Comparison of ENCODE assay signal across 10 cellular contexts in the genomic region with DNA sequence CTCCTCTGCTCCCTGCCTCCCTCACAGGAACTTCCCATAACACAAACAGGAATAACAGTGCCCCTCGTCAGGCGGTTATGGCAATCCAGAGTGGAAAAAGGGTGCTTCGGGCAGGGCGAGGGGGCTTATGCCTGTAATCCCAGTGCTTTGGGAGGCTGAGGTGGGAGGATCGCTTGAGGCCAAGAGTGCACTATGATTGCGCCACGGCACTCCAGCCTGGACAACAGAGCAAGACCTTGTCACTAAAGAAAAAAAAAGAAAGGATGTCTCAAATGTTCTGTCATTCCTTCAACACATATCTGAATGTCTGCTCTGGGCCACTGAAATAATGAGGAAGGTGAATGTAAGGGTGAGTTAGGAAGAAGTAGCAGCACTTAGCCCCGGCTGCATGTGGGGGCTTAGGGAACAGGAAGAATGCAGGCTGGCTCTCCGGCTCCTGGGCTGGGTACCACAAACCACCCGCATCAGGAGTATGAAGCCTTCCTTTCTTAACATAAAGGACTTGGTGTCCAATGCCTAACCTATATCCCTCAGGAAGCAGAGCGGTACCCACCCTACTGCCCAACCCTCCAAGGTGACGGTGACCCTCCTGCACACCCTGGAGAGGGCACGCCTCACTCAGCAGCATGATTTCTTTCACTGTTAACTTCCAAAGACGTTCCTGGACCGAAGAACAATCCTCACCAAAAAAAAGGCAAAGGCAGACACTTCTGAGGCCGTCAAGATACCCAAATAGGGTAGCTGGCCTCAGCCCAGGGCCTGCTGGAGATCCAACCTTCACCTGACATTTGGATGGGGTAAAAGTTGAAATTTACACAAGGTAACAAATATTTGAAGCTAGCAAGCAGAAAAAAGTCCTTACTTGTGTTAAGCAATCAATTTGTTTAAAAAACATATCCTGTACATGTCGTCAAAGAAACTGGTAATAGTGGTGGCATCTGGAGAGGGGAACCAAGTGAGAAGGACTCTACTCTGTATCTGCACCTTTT. TPM values are rescaled to one million over a fixed set of nuclear protein-coding genes. Genes with fewer than 3 reads are reported as not detected.
DNase-seq lines count a peak whose midpoint lies in the region; ATAC-seq, FAIRE-seq and TF ChIP-seq lines count a peak whose summit lies in the region.
"Had no signal": no experiment of that assay in that cellular context is flagged by ENCODE, and none has a peak within 500 bp of the region (broad histone marks: within the 10 kb centered on the region; RNA-seq: fewer than 3 reads in every experiment).

No MANE protein-coding gene starts in this region.

- peaks cover 0 to 5% of the 10 kb centered on the region in 2 experiments; a peak in 2 of 5 replicates for H3K27me3 ChIP-seq in HepG2 (ENCODE audit: control insufficient read depth in 1 of 2, insufficient read depth in 2 of 2, low read length in 2 of 2)
- no peaks in the 10 kb centered on the region for H3K27me3 ChIP-seq in thoracic aorta (replicated peaks; ENCODE audit: insufficient read depth)

- no peaks in the 10 kb centered on the region for H3K9me3 Mint-ChIP-seq in activated CD4-positive, alpha-beta T cell treated with anti-CD3 and anti-CD28 coated beads for 36 hours (ENCODE audit: low read depth)
- no peaks in the 10 kb centered on the region for H3K9me3 Mint-ChIP-seq in activated naive CD4-positive, alpha-beta T cell treated with anti-CD3 and anti-CD28 coated beads, Interleukin-2, amount 50 U/mL, for 72 hours

- TF ChIP-seq RAD21 in HepG2 (CRISPR knock-in tag; IDR thresholded peaks at IDR 0.05): no peak

- peak overlapping the region; percentile 81 for H3K4me3 Mint-ChIP-seq in activated CD4-positive, alpha-beta T cell treated with anti-CD3 and anti-CD28 coated beads for 36 hours

- peak overlapping the region; percentile 75 for H3K27ac Mint-ChIP-seq in activated CD4-positive, alpha-beta T cell treated with anti-CD3 and anti-CD28 coated beads for 36 hours
- peak overlapping the region; percentile 60 to 81 for H3K27ac Mint-ChIP-seq in activated naive CD4-positive, alpha-beta T cell treated with anti-CD3 and anti-CD28 coated beads, Interleukin-2, amount 50 U/mL, for 72 hours

- POLR2A ChIA-PET in activated CD4-positive, alpha-beta T cell treated with anti-CD3 and anti-CD28 coated beads for 36 hours (lab: Charles Lee): interaction anchor here (0.6 to 0.7 kb wide), 2 partner anchors 35 to 112 kb away, joined by 3 to 4 read pairs; no protein-coding TSS in a partner anchor
- POLR2A ChIA-PET in HepG2 (lab: Yijun Ruan, JAX): interaction anchor here (0.6 to 1.0 kb wide), 2 partner anchors 12 to 66 kb away, joined by 3 to 4 read pairs; a partner anchor contains a TSS

- H4K20me1 ChIP-seq in HepG2 (ENCODE audit: insufficient read depth, low read length): peaks cover 11% of the 10 kb centered on the region

- H3K27ac ChIP-seq in HepG2 (ENCODE audit: extremely low read length, insufficient read depth, low read length): peak overlapping the region; percentile 78
- H3K27ac ChIP-seq in thoracic aorta: peak overlapping the region; percentile 85 to 94

- H3K4me1 ChIP-seq in HepG2 (ENCODE audit: insufficient read depth, low read length) (peaks cover 67% of the 10 kb centered on the region), thoracic aorta (ENCODE audit: control insufficient read depth in 1 of 2, low read depth in 2 of 2) (peaks cover 23 to 58% of the 10 kb centered on the region in 2 donors)

- H3K4me2 ChIP-seq in HepG2 (ENCODE audit: low read depth, low read length): peak overlapping the region; percentile 89

- H3K36me3 ChIP-seq in HepG2 (replicated peaks in 1 of 2; ENCODE audit: control insufficient read depth in 1 of 2, insufficient read depth in 2 of 2, low read length in 2 of 2): no peaks in the 10 kb centered on the region
- no peaks in the 10 kb centered on the region for H3K36me3 ChIP-seq in thoracic aorta

- H3K9ac ChIP-seq in HepG2 (ENCODE audit: insufficient read depth, low read depth, low read length): peak overlapping the region; percentile 10; the same call in 1 of the 2 replicates

- H2AFZ ChIP-seq in HepG2 (ENCODE audit: low read length): no peak overlapping the region

- no peak for TF ChIP-seq EP300 in HepG2 (IDR thresholded peaks at IDR 0.05; ENCODE audit: low read depth in 2 of 2, low read length in 2 of 2)
- TF ChIP-seq EP300 in HepG2 (CRISPR knock-in tag; IDR thresholded peaks at IDR 0.05; ENCODE audit: borderline replicate concordance): no peak

- FAIRE-seq in HepG2 (lab: Jason Lieb, UNC): peak; percentile 37
- FAIRE-seq: RCC 7860 had no signal

- no peaks in the 10 kb centered on the region for H3K79me2 ChIP-seq in HepG2 (ENCODE audit: insufficient read depth, low read length)

- H3K36me3 Mint-ChIP-seq in activated CD4-positive, alpha-beta T cell treated with anti-CD3 and anti-CD28 coated beads for 36 hours (ENCODE audit: low read depth): no peaks in the 10 kb centered on the region
- H3K36me3 Mint-ChIP-seq in activated naive CD4-positive, alpha-beta T cell treated with anti-CD3 and anti-CD28 coated beads, Interleukin-2, amount 50 U/mL, for 72 hours: no peaks in the 10 kb centered on the region

- in situ Hi-C loops in HepG2 (cut with HindIII; ENCODE audit: extremely low pct_ligation_motif_present, low pct_unique_long_range_greater_than_20kb): no loop called here

- whole genome bisulfite sequencing in HepG2 (ENCODE audit: low lambda C conversion rate): 63% methylated on average over 14 of the region's 17 CpGs

- no peaks in the 10 kb centered on the region for H3K27me3 Mint-ChIP-seq in activated CD4-positive, alpha-beta T cell treated with anti-CD3 and anti-CD28 coated beads for 36 hours

- BruUV-seq in HepG2 (replicated peaks; lab: Mats Ljungman, UMichigan): no TSS peak

- TF ChIP-seq POLR2A in HepG2 (IDR thresholded peaks at IDR 0.05; ENCODE audit: insufficient read depth in 1 of 2, low read depth in 2 of 2, low read length in 2 of 2): 0 out of 4 replicates have a peak, but pooled peaks of 1 of the 2 experiments have one; percentile 10

- no peaks in the 10 kb centered on the region for H3K9me3 ChIP-seq in HepG2 (ENCODE audit: low read length)
- no peaks in the 10 kb centered on the region for H3K9me3 ChIP-seq in thoracic aorta

- CTCF ChIA-PET in activated CD4-positive, alpha-beta T cell treated with anti-CD3 and anti-CD28 coated beads for 36 hours (lab: Charles Lee): interaction anchor here (0.8 to 1.1 kb wide), 2 partner anchors 14 to 20 kb away, joined by 3 read pairs; no protein-coding TSS in a partner anchor
- CTCF ChIA-PET in HepG2 (lab: Yijun Ruan, JAX; ENCODE audit: low intra/inter-chr PET ratio, low total read pairs): no interaction called here

- peaks cover 41% of the 10 kb centered on the region for H3K4me1 Mint-ChIP-seq in activated CD4-positive, alpha-beta T cell treated with anti-CD3 and anti-CD28 coated beads for 36 hours

- TF ChIP-seq CTCF in HepG2 (CRISPR knock-in tag; IDR thresholded peaks at IDR 0.05): no peak
- TF ChIP-seq CTCF in thoracic aorta (IDR thresholded peaks at IDR 0.05): no peak

- no peak for DNase-seq in activated CD4-positive, alpha-beta T cell treated with anti-CD3 and anti-CD28 coated beads for 36 hours
- DNase-seq in activated CD4-positive, alpha-beta T cell treated with anti-CD3 and anti-CD28 coated beads, Interleukin-2, amount 50 U/mL, for 48 hours: no peak
- no peak for DNase-seq in activated naive CD4-positive, alpha-beta T cell treated with anti-CD3 and anti-CD28 coated beads, Interleukin-2, amount 50 U/mL, for 72 hours (ENCODE audit: low spot score in 2 of 2)
- no peak for DNase-seq in HepG2 (ENCODE audit: low spot score)
- no peak for DNase-seq in thoracic aorta (ENCODE audit: low spot score)
- no peak for DNase-seq in NCI-H524 treated with DMSO at 0.1 percent for 48 hours (lab: John Stamatoyannopoulos, UW)
- no peak for DNase-seq in RPMI8226
- DNase-seq in medulla oblongata (ENCODE audit: extremely low spot score): no peak
- DNase-seq: nucleus accumbens had no signal

- intact Hi-C loops in activated CD4-positive, alpha-beta T cell treated with anti-CD3 and anti-CD28 coated beads for 36 hours (cut with DNase I, micrococcal nuclease): loop anchor here (2.0 to 5.0 kb wide), 2 partner anchors 87 to 1364 kb away; a partner anchor contains a TSS
- intact Hi-C loops in HepG2 (cut with micrococcal nuclease; ENCODE audit: unreplicated experiment): loop anchor here (2.0 kb wide), 1 partner anchor 19 kb away; no protein-coding TSS in a partner anchor

- H3K4me3 ChIP-seq in HepG2 (replicated peaks in 1 of 3; ENCODE audit: insufficient read depth in 1 of 3, low read depth in 2 of 3, low read length in 3 of 3) (peak overlapping the region in 1 of 3 experiments; percentile 66; a peak in 1 of 6 replicates), thoracic aorta (peak overlapping the region; percentile 86)

- ATAC-seq in activated CD4-positive, alpha-beta T cell treated with anti-CD3 and anti-CD28 coated beads for 36 hours: no peak
- no peak for ATAC-seq in activated naive CD4-positive, alpha-beta T cell treated with anti-CD3 and anti-CD28 coated beads, Interleukin-2, amount 50 U/mL, for 72 hours
- no peak for ATAC-seq in HepG2
- ATAC-seq in thoracic aorta (ENCODE audit: insufficient number of reproducible peaks, low FRiP score, low read depth): no peak

RNA-seq across cellular contexts. Expression of a gene that starts 3.8 kb away (rescaled TPM):
- total RNA-seq in activated CD4-positive, alpha-beta T cell treated with anti-CD3 and anti-CD28 coated beads for 36 hours: 10 to 100 TPM; 23.3 to 25.4 TPM
- 10 to 100 TPM; 23.0 to 41.3 TPM for total RNA-seq in activated naive CD4-positive, alpha-beta T cell treated with anti-CD3 and anti-CD28 coated beads, Interleukin-2, amount 50 U/mL, for 72 hours
- 5.9 and 7.0 TPM in 2 replicates for total RNA-seq in HepG2 (2016; rRNA removed; fragmentation: Illumina TruSeq; extraction: Trizol)
- total RNA-seq in HepG2 (2016; cell fraction: cytosol; rRNA removed; fragmentation: Illumina TruSeq; extraction: Trizol; ENCODE audit: low read depth): 2.1 and 2.2 TPM in 2 replicates
- total RNA-seq in HepG2 (2016; cell fraction: insoluble cytoplasmic fraction; rRNA removed; fragmentation: Illumina TruSeq; extraction: Trizol): 5.0 and 7.5 TPM in 2 replicates
- 4.1 and 4.3 TPM in 2 replicates for total RNA-seq in HepG2 (2016; cell fraction: membrane; rRNA removed; fragmentation: Illumina TruSeq; extraction: Trizol)
- total RNA-seq in HepG2 (2016; cell fraction: nucleus; rRNA removed; fragmentation: Illumina TruSeq; extraction: Trizol): 9.1 and 10.4 TPM in 2 replicates
- 7.1 and 14.3 TPM in 2 replicates for polyA plus RNA-seq in HepG2 (2011; rRNA removed)
- polyA plus RNA-seq in HepG2 (2011; cell fraction: cytosol; rRNA removed): 5.2 and 8.0 TPM in 2 replicates
- polyA plus RNA-seq in HepG2 (2011; cell fraction: nucleus; rRNA removed): 21.8 and 25.1 TPM in 2 replicates
- 29.0 and 36.7 TPM in 2 replicates for polyA plus RNA-seq in HepG2 (2012)
- polyA plus RNA-seq in HepG2 (2016; cell fraction: cytosol; fragmentation: Illumina TruSeq; extraction: Trizol; ENCODE audit: low read depth): 0.69 and 0.71 TPM in 2 replicates
- 3.6 and 4.1 TPM in 2 replicates for polyA plus RNA-seq in HepG2 (2016; cell fraction: insoluble cytoplasmic fraction; fragmentation: Illumina TruSeq; extraction: Trizol; ENCODE audit: low read depth)
- 1.4 and 1.9 TPM in 2 replicates for polyA plus RNA-seq in HepG2 (2016; cell fraction: membrane; fragmentation: Illumina TruSeq; extraction: Trizol; ENCODE audit: low read depth)
- polyA plus RNA-seq in HepG2 (2016; cell fraction: nucleus; fragmentation: Illumina TruSeq; extraction: Trizol; ENCODE audit: insufficient read depth, low read depth): 11.0 and 11.5 TPM in 2 replicates
- polyA minus RNA-seq in HepG2 (2011; rRNA and poly(A)+ RNA removed; ENCODE audit: low replicate concordance): 29.7 and 125 TPM in 2 replicates
- polyA minus RNA-seq in HepG2 (2011; cell fraction: cytosol; rRNA and poly(A)+ RNA removed): 18.2 and 34.1 TPM in 2 replicates
- polyA minus RNA-seq in HepG2 (2011; cell fraction: nucleus; rRNA and poly(A)+ RNA removed): 14.2 and 22.8 TPM in 2 replicates
- 10 to 100 TPM; 61.1 to 75.3 TPM for total RNA-seq in thoracic aorta
